Comparison of ENCODE assay signal across 16 cellular contexts in the genomic region with DNA sequence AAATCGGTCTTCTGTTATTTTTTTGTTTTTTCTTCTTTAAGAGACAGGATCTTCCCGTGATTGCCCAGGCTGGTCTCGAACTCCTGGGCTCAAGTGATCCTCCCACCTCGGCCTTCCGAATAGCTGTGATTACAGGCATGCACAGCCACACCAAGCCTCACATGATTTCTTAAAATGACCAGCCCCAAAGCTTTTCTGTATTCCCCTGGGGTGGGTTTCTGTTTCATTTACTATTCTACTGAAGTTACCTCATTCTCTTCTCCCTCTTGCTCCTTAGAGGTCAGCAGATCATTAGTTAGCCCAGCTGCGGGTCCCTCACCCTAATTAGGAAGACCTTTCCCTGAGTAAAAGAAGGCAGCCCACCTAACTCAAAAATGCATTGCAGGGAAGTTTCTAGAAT. TPM values are rescaled to one million over a fixed set of nuclear protein-coding genes. Genes with fewer than 3 reads are reported as not detected.
DNase-seq lines count a peak whose midpoint lies in the region; ATAC-seq lines count a peak whose summit lies in the region.
"Had no signal": no experiment of that assay in that cellular context is flagged by ENCODE, and none has a peak within 500 bp of the region (broad histone marks: within the 10 kb centered on the region; RNA-seq: fewer than 3 reads in every experiment).

No MANE protein-coding gene starts in this region.

- peaks cover 63% of the 10 kb centered on the region for H3K36me3 Mint-ChIP-seq in activated CD8-positive, alpha-beta memory T cell treated with anti-CD3 and anti-CD28 coated beads, Interleukin-2, amount 10 ng/mL, durations not matched to agents 7 days and 5 days
- peaks cover 75% of the 10 kb centered on the region for H3K36me3 Mint-ChIP-seq in activated T-helper 2 cell treated with anti-CD3 and anti-CD28 coated beads, Interferon-gamma antibody, Interleukin-2, Interleukin-4, amounts not matched to agents 10 μg/mL and 5 μg/mL and 100 μg/mL, durations not matched to agents 14 hours and 24 hours and 36 hours (ENCODE audit: low read depth)
- H3K36me3 Mint-ChIP-seq in stimulated activated naive B cell treated with anti-CD40 and anti-IgM and Interleukin-4, amounts not matched to agents 10 μg/mL and 1 μg/mL and 100 μg/mL, for 72 hours: peaks cover 74 to 84% of the 10 kb centered on the region in 2 donors

- CTCF ChIA-PET in activated CD8-positive, alpha-beta memory T cell treated with anti-CD3 and anti-CD28 coated beads, Interleukin-2, amount 10 ng/mL, durations not matched to agents 7 days and 5 days (lab: Charles Lee): interaction anchor here (1.6 to 2.1 kb wide), 2 partner anchors 98 to 101 kb away, joined by 4 to 7 read pairs; no protein-coding TSS in a partner anchor

- H3K27me3 Mint-ChIP-seq in activated CD8-positive, alpha-beta memory T cell treated with anti-CD3 and anti-CD28 coated beads, Interleukin-2, amount 10 ng/mL, durations not matched to agents 7 days and 5 days: no peaks in the 10 kb centered on the region
- no peaks in the 10 kb centered on the region for H3K27me3 Mint-ChIP-seq in activated T-helper 2 cell treated with anti-CD3 and anti-CD28 coated beads, Interferon-gamma antibody, Interleukin-2, Interleukin-4, amounts not matched to agents 10 μg/mL and 5 μg/mL and 100 μg/mL, durations not matched to agents 14 hours and 24 hours and 36 hours (ENCODE audit: low read depth)
- no peaks in the 10 kb centered on the region for H3K27me3 Mint-ChIP-seq in stimulated activated naive B cell treated with anti-CD40 and anti-IgM and Interleukin-4, amounts not matched to agents 10 μg/mL and 1 μg/mL and 100 μg/mL, for 72 hours
- H3K27me3 Mint-ChIP-seq: CD4-positive, alpha-beta memory T cell had no signal

- H3K4me1 Mint-ChIP-seq in activated CD8-positive, alpha-beta memory T cell treated with anti-CD3 and anti-CD28 coated beads, Interleukin-2, amount 10 ng/mL, durations not matched to agents 7 days and 5 days: peaks cover 15% of the 10 kb centered on the region
- peaks cover 9% of the 10 kb centered on the region for H3K4me1 Mint-ChIP-seq in activated T-helper 2 cell treated with anti-CD3 and anti-CD28 coated beads, Interferon-gamma antibody, Interleukin-2, Interleukin-4, amounts not matched to agents 10 μg/mL and 5 μg/mL and 100 μg/mL, durations not matched to agents 14 hours and 24 hours and 36 hours (ENCODE audit: low read depth)
- peaks cover 45 to 79% of the 10 kb centered on the region in 2 donors for H3K4me1 Mint-ChIP-seq in stimulated activated naive B cell treated with anti-CD40 and anti-IgM and Interleukin-4, amounts not matched to agents 10 μg/mL and 1 μg/mL and 100 μg/mL, for 72 hours

- H3K4me3 Mint-ChIP-seq in activated CD8-positive, alpha-beta memory T cell treated with anti-CD3 and anti-CD28 coated beads, Interleukin-2, amount 10 ng/mL, durations not matched to agents 7 days and 5 days: no peak overlapping the region
- H3K4me3 Mint-ChIP-seq in activated T-helper 2 cell treated with anti-CD3 and anti-CD28 coated beads, Interferon-gamma antibody, Interleukin-2, Interleukin-4, amounts not matched to agents 10 μg/mL and 5 μg/mL and 100 μg/mL, durations not matched to agents 14 hours and 24 hours and 36 hours (ENCODE audit: low read depth): no peak overlapping the region
- H3K4me3 Mint-ChIP-seq in stimulated activated naive B cell treated with anti-CD40 and anti-IgM and Interleukin-4, amounts not matched to agents 10 μg/mL and 1 μg/mL and 100 μg/mL, for 72 hours: peak overlapping the region; percentile 42 to 77
- H3K4me3 Mint-ChIP-seq: CD4-positive, alpha-beta memory T cell; endodermal cell had no signal

- DNase-seq in activated CD8-positive, alpha-beta memory T cell treated with anti-CD3 and anti-CD28 coated beads, Interleukin-2, amount 10 ng/mL, durations not matched to agents 7 days and 5 days: no peak
- DNase-seq in activated CD8-positive, alpha-beta memory T cell treated with anti-CD3 and anti-CD28 coated beads, Interleukin-2, amount 50 U/mL, for 48 hours: no peak
- no peak for DNase-seq in activated T-helper 2 cell treated with anti-CD3 and anti-CD28 coated beads, Interferon-gamma antibody, Interleukin-2, Interleukin-4, amounts not matched to agents 10 μg/mL and 5 μg/mL and 100 μg/mL, durations not matched to agents 14 hours and 24 hours and 36 hours (ENCODE audit: low spot score)
- no peak for DNase-seq in stimulated activated naive B cell treated with anti-CD40 and anti-IgM and Interleukin-4, amounts not matched to agents 10 μg/mL and 1 μg/mL and 100 μg/mL, for 72 hours
- DNase-seq in NCI-H1092 (lab: John Stamatoyannopoulos, UW): no peak
- DNase-seq in activated effector memory CD4-positive, alpha-beta T cell treated with Interleukin-2 at 50 U/mL for 16 hours: no peak
- DNase-seq: brain microvascular endothelial cell; CD4-positive, alpha-beta memory T cell; EL; GOT3; NCI-H2029; NCI-H524 treated with DMSO at 0.1 percent for 48 hours; stimulated activated CD4-positive, alpha-beta T cell treated with anti-CD3 and anti-CD28 coated beads, Interleukin-15, amount 100 ng/mL, for 24 hours had no signal

- no peaks in the 10 kb centered on the region for H3K9me3 Mint-ChIP-seq in activated CD8-positive, alpha-beta memory T cell treated with anti-CD3 and anti-CD28 coated beads, Interleukin-2, amount 10 ng/mL, durations not matched to agents 7 days and 5 days (ENCODE audit: low read depth)
- H3K9me3 Mint-ChIP-seq in activated T-helper 2 cell treated with anti-CD3 and anti-CD28 coated beads, Interferon-gamma antibody, Interleukin-2, Interleukin-4, amounts not matched to agents 10 μg/mL and 5 μg/mL and 100 μg/mL, durations not matched to agents 14 hours and 24 hours and 36 hours: no peaks in the 10 kb centered on the region
- peaks cover 0 to 2% of the 10 kb centered on the region in 2 donors for H3K9me3 Mint-ChIP-seq in stimulated activated naive B cell treated with anti-CD40 and anti-IgM and Interleukin-4, amounts not matched to agents 10 μg/mL and 1 μg/mL and 100 μg/mL, for 72 hours
- H3K9me3 Mint-ChIP-seq: CD4-positive, alpha-beta memory T cell; endodermal cell had no signal

- H3K27ac Mint-ChIP-seq in activated CD8-positive, alpha-beta memory T cell treated with anti-CD3 and anti-CD28 coated beads, Interleukin-2, amount 10 ng/mL, durations not matched to agents 7 days and 5 days: peak overlapping the region; percentile 35
- H3K27ac Mint-ChIP-seq in activated T-helper 2 cell treated with anti-CD3 and anti-CD28 coated beads, Interferon-gamma antibody, Interleukin-2, Interleukin-4, amounts not matched to agents 10 μg/mL and 5 μg/mL and 100 μg/mL, durations not matched to agents 14 hours and 24 hours and 36 hours: peak overlapping the region; percentile 41
- peak overlapping the region; percentile 96 for H3K27ac Mint-ChIP-seq in stimulated activated naive B cell treated with anti-CD40 and anti-IgM and Interleukin-4, amounts not matched to agents 10 μg/mL and 1 μg/mL and 100 μg/mL, for 72 hours
- H3K27ac Mint-ChIP-seq: CD4-positive, alpha-beta memory T cell; endodermal cell had no signal

- no peak for ATAC-seq in activated CD8-positive, alpha-beta memory T cell treated with anti-CD3 and anti-CD28 coated beads, Interleukin-2, amount 10 ng/mL, durations not matched to agents 7 days and 5 days
- ATAC-seq in HG02571 (IDR thresholded peaks at IDR 0.05; ENCODE audit: unreplicated experiment) (peak; percentile 45), HG03025 (IDR thresholded peaks at IDR 0.05; ENCODE audit: low FRiP score, unreplicated experiment) (no peak)
- ATAC-seq in stimulated activated naive B cell treated with anti-CD40 and anti-IgM and Interleukin-4, amounts not matched to agents 10 μg/mL and 1 μg/mL and 100 μg/mL, for 72 hours (replicated peaks): peak; percentile 60 to 63

- intact Hi-C loops in activated T-helper 2 cell treated with anti-CD3 and anti-CD28 coated beads, Interferon-gamma antibody, Interleukin-2, Interleukin-4, amounts not matched to agents 10 μg/mL and 5 μg/mL and 100 μg/mL, durations not matched to agents 14 hours and 24 hours and 36 hours (cut with micrococcal nuclease): no loop called here

RNA-seq across cellular contexts. Expression of gene SLC1A4, which starts 27.6 kb away (rescaled TPM):
- total RNA-seq in activated CD8-positive, alpha-beta memory T cell treated with anti-CD3 and anti-CD28 coated beads, Interleukin-2, amount 10 ng/mL, durations not matched to agents 7 days and 5 days: 100 to 1,000 TPM in 1 of 2 experiments, 10 to 100 TPM in 1; 61.7 to 113 TPM
- total RNA-seq in activated T-helper 2 cell treated with anti-CD3 and anti-CD28 coated beads, Interferon-gamma antibody, Interleukin-2, Interleukin-4, amounts not matched to agents 10 μg/mL and 5 μg/mL and 100 μg/mL, durations not matched to agents 14 hours and 24 hours and 36 hours: 21.0 and 22.5 TPM in 2 replicates

RNA-seq across cellular contexts. Expression of gene CEP68, which starts 39.4 kb away (rescaled TPM):
- 1 to 10 TPM; 5.9 to 9.2 TPM for total RNA-seq in activated CD8-positive, alpha-beta memory T cell treated with anti-CD3 and anti-CD28 coated beads, Interleukin-2, amount 10 ng/mL, durations not matched to agents 7 days and 5 days
- 5.9 and 6.1 TPM in 2 replicates for total RNA-seq in activated T-helper 2 cell treated with anti-CD3 and anti-CD28 coated beads, Interferon-gamma antibody, Interleukin-2, Interleukin-4, amounts not matched to agents 10 μg/mL and 5 μg/mL and 100 μg/mL, durations not matched to agents 14 hours and 24 hours and 36 hours

Comparison
In these comparisons a context has a peak if more than half of its experiments do, and no peak if none do; other contexts are left out.
1. ATAC-seq: peak in HG02571 (single experiment) and stimulated activated naive B cell treated with anti-CD40 and anti-IgM and Interleukin-4, amounts not matched to agents 10 μg/mL and 1 μg/mL and 100 μg/mL, for 72 hours (2 of 2); none in activated CD8-positive, alpha-beta memory T cell treated with anti-CD3 and anti-CD28 coated beads, Interleukin-2, amount 10 ng/mL, durations not matched to agents 7 days and 5 days (single experiment) and HG03025 (single experiment).
2. H3K27ac Mint-ChIP-seq: peak in every context shown above with its lines; median percentile 96 in stimulated activated naive B cell treated with anti-CD40 and anti-IgM and Interleukin-4, amounts not matched to agents 10 μg/mL and 1 μg/mL and 100 μg/mL, for 72 hours; 41 in activated T-helper 2 cell treated with anti-CD3 and anti-CD28 coated beads, Interferon-gamma antibody, Interleukin-2, Interleukin-4, amounts not matched to agents 10 μg/mL and 5 μg/mL and 100 μg/mL, durations not matched to agents 14 hours and 24 hours and 36 hours; 35 in activated CD8-positive, alpha-beta memory T cell treated with anti-CD3 and anti-CD28 coated beads, Interleukin-2, amount 10 ng/mL, durations not matched to agents 7 days and 5 days.
3. H3K4me3 Mint-ChIP-seq: peak in stimulated activated naive B cell treated with anti-CD40 and anti-IgM and Interleukin-4, amounts not matched to agents 10 μg/mL and 1 μg/mL and 100 μg/mL, for 72 hours (2 of 2); none in activated CD8-positive, alpha-beta memory T cell treated with anti-CD3 and anti-CD28 coated beads, Interleukin-2, amount 10 ng/mL, durations not matched to agents 7 days and 5 days (single experiment) and activated T-helper 2 cell treated with anti-CD3 and anti-CD28 coated beads, Interferon-gamma antibody, Interleukin-2, Interleukin-4, amounts not matched to agents 10 μg/mL and 5 μg/mL and 100 μg/mL, durations not matched to agents 14 hours and 24 hours and 36 hours (single experiment).